In genomic region chr4:15920723-15921591, GRCh38 we compare ENCODE assay signal across 12 cellular contexts. TPM values are rescaled to one million over a fixed set of nuclear protein-coding genes. Genes with fewer than 3 reads are reported as not detected.
DNase-seq lines count a peak whose midpoint lies in the region; ATAC-seq and TF ChIP-seq lines count a peak whose summit lies in the region.
"Had no signal": no experiment of that assay in that cellular context is flagged by ENCODE, and none has a peak within 500 bp of the region (broad histone marks: within the 10 kb centered on the region; RNA-seq: fewer than 3 reads in every experiment).

No MANE protein-coding gene starts in this region.

- peak; percentile 88 for DNase-seq in H4 (ENCODE audit: low spot score)
- peak; percentile 96 to 99 for DNase-seq in fibroblast of lung (ENCODE audit: low read depth in 2 of 2)
- DNase-seq in retinal pigment epithelial cell (ENCODE audit: low read depth), result peak; percentile 92
- no peak for DNase-seq in NCI-H2081 treated with DMSO at 0.1 percent for 48 hours (lab: John Stamatoyannopoulos, UW)
- DNase-seq in stimulated activated CD4-positive, alpha-beta T cell treated with anti-CD3 and anti-CD28 coated beads, Interleukin-15, amount 100 ng/mL, for 24 hours, result no peak
- DNase-seq in naive thymus-derived CD8-positive, alpha-beta T cell, result no peak
- no peak for DNase-seq in glutamatergic neuron
- DNase-seq: activated naive CD4-positive, alpha-beta T cell; naive thymus-derived CD4-positive, alpha-beta T cell; NCI-H1930 had no signal

- peaks cover 16% of the 10 kb centered on the region for H3K4me1 ChIP-seq in fibroblast of lung (ENCODE audit: control insufficient read depth, extremely low read depth, insufficient read depth, low read length)

- H3K9ac ChIP-seq in fibroblast of lung (ENCODE audit: insufficient read depth, low read length), result no peak overlapping the region

- H3K36me3 Mint-ChIP-seq in naive thymus-derived CD8-positive, alpha-beta T cell, result peaks cover 0 to 2% (median 1%) of the 10 kb centered on the region in 3 donors
- H3K36me3 Mint-ChIP-seq in glutamatergic neuron (ENCODE audit: unreplicated experiment), result peaks cover 3% of the 10 kb centered on the region
- H3K36me3 Mint-ChIP-seq: naive thymus-derived CD4-positive, alpha-beta T cell had no signal

- no peaks in the 10 kb centered on the region for H3K36me3 ChIP-seq in fibroblast of lung (ENCODE audit: control insufficient read depth, insufficient read depth, low read length)

- H3K27ac Mint-ChIP-seq in naive thymus-derived CD8-positive, alpha-beta T cell, result no peak overlapping the region
- no peak overlapping the region for H3K27ac Mint-ChIP-seq in glutamatergic neuron (ENCODE audit: unreplicated experiment)
- H3K27ac Mint-ChIP-seq: naive thymus-derived CD4-positive, alpha-beta T cell had no signal

- no peak for ATAC-seq in naive thymus-derived CD8-positive, alpha-beta T cell
- ATAC-seq: naive thymus-derived CD4-positive, alpha-beta T cell had no signal

- H3K4me3 Mint-ChIP-seq in naive thymus-derived CD8-positive, alpha-beta T cell, result no peak overlapping the region
- no peak overlapping the region for H3K4me3 Mint-ChIP-seq in glutamatergic neuron (ENCODE audit: unreplicated experiment)
- H3K4me3 Mint-ChIP-seq: naive thymus-derived CD4-positive, alpha-beta T cell had no signal

- peak overlapping the region; percentile 70 for H3K27ac ChIP-seq in fibroblast of lung (ENCODE audit: insufficient read depth, low read length)

- H3K27me3 Mint-ChIP-seq in naive thymus-derived CD8-positive, alpha-beta T cell, result peaks cover 5 to 19% (median 12%) of the 10 kb centered on the region in 5 donors
- peaks cover 6% of the 10 kb centered on the region for H3K27me3 Mint-ChIP-seq in glutamatergic neuron (ENCODE audit: unreplicated experiment)

- H2AFZ ChIP-seq in fibroblast of lung (ENCODE audit: low read length), result no peak overlapping the region

- H3K4me2 ChIP-seq in fibroblast of lung (ENCODE audit: extremely low read depth, insufficient read depth, low read length), result peak overlapping the region; percentile 79

- H3K4me1 Mint-ChIP-seq in naive thymus-derived CD8-positive, alpha-beta T cell, result no peaks in the 10 kb centered on the region
- no peaks in the 10 kb centered on the region for H3K4me1 Mint-ChIP-seq in glutamatergic neuron (ENCODE audit: low read depth, unreplicated experiment)

- no peaks in the 10 kb centered on the region for H3K79me2 ChIP-seq in fibroblast of lung (ENCODE audit: control insufficient read depth, insufficient read depth, low read length)

- TF ChIP-seq CTCF in fibroblast of lung (conservative IDR thresholded peaks at IDR 0.05 in 1 of 2, IDR thresholded peaks at IDR 0.05 in 1 of 2; ENCODE audit: low read depth in 1 of 2, low read length in 2 of 2) (no peak), retinal pigment epithelial cell (conservative IDR thresholded peaks at IDR 0.05; ENCODE audit: low read depth, low read length) (no peak), glutamatergic neuron (IDR thresholded peaks at IDR 0.05; ENCODE audit: partially characterized antibody, unreplicated experiment) (no peak)

- no peaks in the 10 kb centered on the region for H4K20me1 ChIP-seq in fibroblast of lung (ENCODE audit: control insufficient read depth, extremely low read depth, insufficient read depth, low read length)

- H3K4me3 ChIP-seq in fibroblast of lung (replicated peaks in 1 of 4; ENCODE audit: control extremely low read depth in 1 of 4, insufficient read depth in 1 of 4, low read depth in 3 of 4, low read length in 4 of 4), result no peak overlapping the region
- no peak overlapping the region for H3K4me3 ChIP-seq in retinal pigment epithelial cell (ENCODE audit: low read length)

- no peaks in the 10 kb centered on the region for H3K9me3 ChIP-seq in fibroblast of lung (ENCODE audit: control insufficient read depth, insufficient read depth, low read depth, low read length)

- POLR2A ChIA-PET in naive thymus-derived CD8-positive, alpha-beta T cell (lab: Charles Lee), result no interaction called here

- peaks cover 0 to 5% (median 2%) of the 10 kb centered on the region in 9 donors for H3K9me3 Mint-ChIP-seq in naive thymus-derived CD8-positive, alpha-beta T cell
- H3K9me3 Mint-ChIP-seq in glutamatergic neuron (ENCODE audit: unreplicated experiment), result no peaks in the 10 kb centered on the region

- H3K27me3 ChIP-seq in fibroblast of lung (ENCODE audit: control insufficient read depth, insufficient read depth, low read length), result no peaks in the 10 kb centered on the region

TF ChIP-seq in PFSK-1, 5 proteins besides CTCF, POLR2A, EP300 and RAD21:
- no peak for TF ChIP-seq TAF1 (IDR thresholded peaks at IDR 0.05; ENCODE audit: borderline replicate concordance, insufficient read depth, low read length)
- TF ChIP-seq FOXP2 (optimal IDR thresholded peaks at IDR 0.05; ENCODE audit: borderline replicate concordance, extremely low read depth, extremely low read length, insufficient read depth), result no peak
- peak; percentile 46; the same call in 1 of the 2 replicates for TF ChIP-seq POLR2AphosphoS5 (IDR thresholded peaks at IDR 0.05; ENCODE audit: low read depth, low read length)
- TF ChIP-seq SIN3A (IDR thresholded peaks at IDR 0.05; ENCODE audit: borderline replicate concordance, insufficient read depth, low read length), result peak; percentile 16; the same call in 1 of the 2 replicates
- TF ChIP-seq REST (IDR thresholded peaks at IDR 0.05; ENCODE audit: insufficient read depth in 1 of 2, low read depth in 2 of 2, low read length in 2 of 2), result no peak
TF ChIP-seq in PFSK-1: peak in this region for 2.

RNA-seq across cellular contexts. Expression of gene FGFBP1, which starts 17.6 kb away (rescaled TPM):
- 0.16 and 0.77 TPM in 2 replicates for total RNA-seq in H4 (2014; rRNA removed; shearing (Covaris generic))
- polyA plus RNA-seq in PFSK-1 (2012; ENCODE audit: insufficient read length, low read depth), result not detected
- total RNA-seq in fibroblast of lung (not detected in 2 replicates), glutamatergic neuron (ENCODE audit: unreplicated experiment) (not detected)
- polyA plus RNA-seq in fibroblast of lung, result not detected in 2 replicates
- polyA plus RNA-seq in fibroblast of lung (2012), result not detected in 2 replicates
- polyA minus RNA-seq in fibroblast of lung (ENCODE audit: low replicate concordance), result not detected in 2 replicates
- total RNA-seq in naive thymus-derived CD8-positive, alpha-beta T cell, result not detected
- not detected for polyA plus RNA-seq in naive thymus-derived CD8-positive, alpha-beta T cell
- total RNA-seq: naive thymus-derived CD4-positive, alpha-beta T cell; subcutaneous adipose tissue had no signal
- polyA plus RNA-seq: naive thymus-derived CD4-positive, alpha-beta T cell had no signal

RNA-seq across cellular contexts. Expression of gene FGFBP2, which starts 42.0 kb away (rescaled TPM):
- total RNA-seq in H4 (2014; rRNA removed; shearing (Covaris generic)), result 0.10 and 0.27 TPM in 2 replicates
- not detected for polyA plus RNA-seq in PFSK-1 (2012; ENCODE audit: insufficient read length, low read depth)
- total RNA-seq in fibroblast of lung (not detected in 2 replicates), glutamatergic neuron (ENCODE audit: unreplicated experiment) (not detected)
- 0.09 TPM in 1 of 2 replicates, not detected in the other for polyA plus RNA-seq in fibroblast of lung
- polyA plus RNA-seq in fibroblast of lung (2012), result 0.15 TPM in 1 of 2 replicates, not detected in the other
- polyA minus RNA-seq in fibroblast of lung (ENCODE audit: low replicate concordance), result not detected in 2 replicates
- 10 to 100 TPM; 12.8 to 13.3 TPM for total RNA-seq in naive thymus-derived CD8-positive, alpha-beta T cell
- polyA plus RNA-seq in naive thymus-derived CD8-positive, alpha-beta T cell, result 100 to 1,000 TPM in 1 of 3 donors, 10 to 100 TPM in 1, 1 to 10 TPM in 1; 6.0 to 118 (median 17.7) TPM

Comparison
In these comparisons a context has a peak if more than half of its experiments do, and no peak if none do; other contexts are left out.
1. DNase-seq: peak in H4 (single experiment), fibroblast of lung (2 of 2) and retinal pigment epithelial cell (single experiment); none in NCI-H2081 treated with DMSO at 0.1 percent for 48 hours (single experiment), stimulated activated CD4-positive, alpha-beta T cell treated with anti-CD3 and anti-CD28 coated beads, Interleukin-15, amount 100 ng/mL, for 24 hours (single experiment), naive thymus-derived CD8-positive, alpha-beta T cell (0 of 10) and glutamatergic neuron (single experiment).
2. RNA of gene FGFBP2, which starts 42.0 kb away (total RNA-seq): 12.8 to 13.3 TPM in naive thymus-derived CD8-positive, alpha-beta T cell; 0.10 to 0.27 TPM in H4, not detected in fibroblast of lung and not detected in glutamatergic neuron (single experiment); every median in the first group is over 10 times any median in the second.